Comparison of ENCODE assay signal across 8 cellular contexts in genomic region chr16:25110392-25110947, GRCh38. TPM values are rescaled to one million over a fixed set of nuclear protein-coding genes. Genes with fewer than 3 reads are reported as not detected.
DNase-seq lines count a peak whose midpoint lies in the region; ATAC-seq and TF ChIP-seq lines count a peak whose summit lies in the region.

No MANE protein-coding gene starts in this region.

- peaks cover 0 to 53% (median 42%) of the 10 kb centered on the region in 12 donors for H3K4me1 ChIP-seq in heart left ventricle

- H3K36me3 ChIP-seq in heart left ventricle: peaks cover 0 to 12% (median 3%) of the 10 kb centered on the region in 9 donors
- H3K36me3 ChIP-seq in WERI-Rb-1: no peaks in the 10 kb centered on the region; the same call in 1 of the 2 replicates

- no peak for DNase-seq in heart left ventricle
- no peak for DNase-seq in left cardiac atrium
- DNase-seq in WERI-Rb-1: no peak
- peak in 1 of 2 donors; percentile 7 for DNase-seq in foreskin fibroblast
- peak; percentile 19 for DNase-seq in stimulated activated CD4-positive, alpha-beta T cell treated with anti-CD3 and anti-CD28 coated beads, Interleukin-12 subunit alpha, Interleukin-12 subunit beta, amount 100 ng/mL, for 4 hours
- no peak for DNase-seq in iPS-NIHi11 (ENCODE audit: low spot score)
- DNase-seq in HT-29 (ENCODE audit: low spot score): no peak
- DNase-seq in NCI-H345 (lab: John Stamatoyannopoulos, UW): no peak

- ATAC-seq in heart left ventricle (no peak), left cardiac atrium (no peak)

- H3K9me3 ChIP-seq in heart left ventricle: no peaks in the 10 kb centered on the region
- no peaks in the 10 kb centered on the region for H3K9me3 ChIP-seq in WERI-Rb-1 (ENCODE audit: severe bottlenecking)

- no peaks in the 10 kb centered on the region for H3K27me3 ChIP-seq in heart left ventricle
- peaks cover 5% of the 10 kb centered on the region for H3K27me3 ChIP-seq in WERI-Rb-1 (ENCODE audit: insufficient read depth, low read depth, severe bottlenecking)

- H3K4me3 ChIP-seq in heart left ventricle: peak overlapping the region; percentile 47 to 99 (median 94)
- H3K4me3 ChIP-seq in WERI-Rb-1 (ENCODE audit: low read depth, low read length): peak overlapping the region; percentile 57
- peak overlapping the region; percentile 84 to 87 for H3K4me3 ChIP-seq in foreskin fibroblast (ENCODE audit: low read depth in 1 of 2, low read length in 2 of 2)

- intact Hi-C loops in heart left ventricle (cut with DNase I): loop anchor here in 6 of 10 donors (2.0 to 10.0 kb wide), 4 partner anchors 44 to 114 kb away; no protein-coding TSS in a partner anchor
- intact Hi-C loops in left cardiac atrium (cut with DNase I): loop anchor here in 1 of 2 donors (2.0 kb wide), 1 partner anchor 56 kb away; no protein-coding TSS in a partner anchor

- TF ChIP-seq POLR2A in heart left ventricle (IDR thresholded peaks at IDR 0.05): no peak

- H3K27ac ChIP-seq in heart left ventricle: peak overlapping the region; percentile 60 to 93 (median 87)
- peak overlapping the region; percentile 37; the same call in 1 of the 2 replicates for H3K27ac ChIP-seq in WERI-Rb-1

- 26 to 39% (median 32%) methylated on average over 7 of the region's 7 CpGs for WGBS in heart left ventricle, 4 donors

- TF ChIP-seq CTCF in heart left ventricle (IDR thresholded peaks at IDR 0.05) (no peak), WERI-Rb-1 (IDR thresholded peaks at IDR 0.05; ENCODE audit: low read depth, low read length) (no peak), foreskin fibroblast (IDR thresholded peaks at IDR 0.05; ENCODE audit: low read depth, low read length) (no peak)

RNA-seq across cellular contexts. Expression of gene LCMT1, which starts 1.1 kb away (rescaled TPM):
- 10 to 100 TPM; 33.6 to 50.0 (median 39.6) TPM for total RNA-seq in heart left ventricle
- polyA plus RNA-seq in heart left ventricle: 10 to 100 TPM; 36.2 to 49.8 TPM
- total RNA-seq in left cardiac atrium: 10 to 100 TPM; 30.4 to 39.2 TPM
- total RNA-seq in HT-29 (2014; rRNA removed; shearing (Covaris generic)): 24.1 and 26.0 TPM in 2 replicates
